ENCODE assay signal across 13 cellular contexts in the genomic region with DNA sequence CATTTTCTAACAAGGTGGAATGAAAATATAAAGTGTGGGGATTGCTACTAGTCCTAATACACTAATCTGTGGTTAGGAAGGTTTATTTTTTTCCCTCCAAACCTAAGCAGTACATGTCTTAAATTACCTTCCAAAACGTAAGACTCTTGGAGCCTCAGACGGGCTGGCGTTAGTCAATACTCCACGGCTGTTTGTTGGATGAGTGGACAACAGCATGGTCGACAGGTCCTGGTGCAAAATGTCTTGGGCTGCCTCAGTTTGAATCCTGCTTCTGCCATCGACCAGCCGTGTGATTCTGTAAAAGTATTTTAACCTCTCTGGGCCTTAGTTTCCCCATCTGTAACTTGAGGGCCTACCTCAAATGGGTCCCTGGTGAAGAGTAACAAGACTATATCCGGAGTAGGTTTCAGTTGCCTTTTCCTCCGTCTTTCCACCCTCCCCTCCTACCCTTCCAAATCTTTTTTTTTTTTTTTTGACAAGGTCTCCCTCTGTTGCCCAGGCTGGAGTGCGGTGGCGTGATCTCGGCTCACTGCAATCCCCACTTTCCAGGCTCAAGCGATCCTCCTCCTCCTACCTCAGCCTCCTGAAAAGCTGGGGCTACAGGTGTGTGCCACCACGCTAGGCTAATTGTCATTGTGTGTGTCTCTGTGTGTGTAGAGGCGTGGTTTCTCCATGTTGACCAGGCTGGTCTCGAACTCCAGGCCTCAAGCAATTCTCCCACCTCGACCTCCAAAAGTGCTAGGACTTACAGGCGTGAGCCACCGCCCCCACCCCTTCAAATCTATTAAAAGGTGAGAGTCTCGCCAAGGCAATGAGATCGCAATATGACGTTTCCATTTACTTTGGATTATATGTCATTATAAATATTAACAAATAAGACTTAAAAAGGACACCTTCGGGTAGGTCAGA. TPM values are rescaled to one million over a fixed set of nuclear protein-coding genes. Genes with fewer than 3 reads are reported as not detected.
A peak's percentile ranks its signal among the peaks of the same experiment; 100 is the strongest.
DNase-seq lines count a peak whose midpoint lies in the region; ATAC-seq and TF ChIP-seq lines count a peak whose summit lies in the region.
"Had no signal": no experiment of that assay in that cellular context is flagged by ENCODE, and none has a peak within 500 bp of the region (broad histone marks: within the 10 kb centered on the region; RNA-seq: fewer than 3 reads in every experiment).

No MANE protein-coding gene starts in this region.

- no peaks in the 10 kb centered on the region; the same call in 1 of the 2 replicates for H4K20me1 ChIP-seq in DND-41 (ENCODE audit: insufficient read depth, low read length)
- no peaks in the 10 kb centered on the region for H4K20me1 ChIP-seq in osteoblast (ENCODE audit: insufficient read depth, low read length)

- DNase-seq in DND-41 (no peak), Peyer's patch (peak in 2 of 3 donors; percentile 12 to 37), foreskin melanocyte (peak; percentile 8), osteoblast (ENCODE audit: insufficient read length, low spot score, missing footprints) (peak; percentile 66), EL (no peak), NCI-H2196 treated with DMSO at 0.1 percent for 48 hours (lab: John Stamatoyannopoulos, UW; ENCODE audit: unreplicated experiment) (no peak), HuH-7 (ENCODE audit: low spot score) (no peak)

- H3K27ac ChIP-seq in DND-41 (ENCODE audit: low read length) (no peak overlapping the region), Peyer's patch (no peak overlapping the region), osteoblast (ENCODE audit: low read depth, low read length) (no peak overlapping the region)

- H3K4me3 ChIP-seq in DND-41 (ENCODE audit: low read depth in 1 of 2, low read length in 2 of 2) (no peak overlapping the region), Peyer's patch (no peak overlapping the region), osteoblast (ENCODE audit: insufficient read depth, low read length) (peak overlapping the region; percentile 30)

- H3K9ac ChIP-seq in DND-41 (ENCODE audit: low read depth, low read length) = no peak overlapping the region

- H3K4me1 ChIP-seq in DND-41 (ENCODE audit: insufficient read depth, low read length) = peaks cover 3% of the 10 kb centered on the region; the same call in 1 of the 2 replicates
- no peaks in the 10 kb centered on the region for H3K4me1 ChIP-seq in Peyer's patch
- H3K4me1 ChIP-seq in osteoblast (ENCODE audit: insufficient read depth, low read length) = no peaks in the 10 kb centered on the region

- H3K36me3 ChIP-seq in DND-41 (ENCODE audit: insufficient read depth, low read length) (no peaks in the 10 kb centered on the region), Peyer's patch (no peaks in the 10 kb centered on the region), osteoblast (ENCODE audit: insufficient read depth, low read length) (no peaks in the 10 kb centered on the region)

- H3K4me2 ChIP-seq in DND-41 (ENCODE audit: insufficient read depth, low read length) (0 out of 2 replicates have a peak overlapping the region, but pooled peaks have one; percentile 2), osteoblast (ENCODE audit: insufficient read depth, low read length) (peak overlapping the region; percentile 57)

- H2AFZ ChIP-seq in DND-41 (ENCODE audit: low read depth, low read length) = 0 out of 2 replicates have a peak overlapping the region, but pooled peaks have one; percentile 51
- H2AFZ ChIP-seq in osteoblast (ENCODE audit: low read length) = peak overlapping the region; percentile 70

- H3K9me3 ChIP-seq in DND-41 (ENCODE audit: insufficient read depth, low read length, severe bottlenecking) (no peaks in the 10 kb centered on the region), Peyer's patch (no peaks in the 10 kb centered on the region), osteoblast (ENCODE audit: low read depth, low read length) (no peaks in the 10 kb centered on the region)

- no peak for TF ChIP-seq POLR2A in Peyer's patch (IDR thresholded peaks at IDR 0.05)

- peaks cover 9% of the 10 kb centered on the region for H3K27me3 ChIP-seq in DND-41 (ENCODE audit: insufficient read depth, low read length, poor library complexity)
- H3K27me3 ChIP-seq in Peyer's patch = no peaks in the 10 kb centered on the region
- peaks cover 4% of the 10 kb centered on the region for H3K27me3 ChIP-seq in osteoblast (ENCODE audit: insufficient read depth, low read length)

- H3K79me2 ChIP-seq in DND-41 (ENCODE audit: insufficient read depth, low read length) (no peaks in the 10 kb centered on the region), osteoblast (ENCODE audit: insufficient read depth, low read length) (no peaks in the 10 kb centered on the region)

- TF ChIP-seq CTCF in DND-41 (IDR thresholded peaks at IDR 0.05; ENCODE audit: borderline replicate concordance, extremely low read depth, low read length, poor library complexity, severe bottlenecking) = no peak
- TF ChIP-seq CTCF in Peyer's patch (IDR thresholded peaks at IDR 0.05) = no peak
- no peak for TF ChIP-seq CTCF in osteoblast (IDR thresholded peaks at IDR 0.05; ENCODE audit: extremely low read depth, low read depth, low read length)

- ATAC-seq in DND-41 (ENCODE audit: insufficient read depth, low read depth) (no peak), GM19467 (IDR thresholded peaks at IDR 0.05; ENCODE audit: unreplicated experiment) (no peak)

RNA-seq across cellular contexts. Expression of a gene that starts 5.8 kb away (rescaled TPM):
- total RNA-seq in Peyer's patch (not detected), osteoblast (not detected in 2 replicates)
- total RNA-seq: activated naive CD8-positive, alpha-beta T cell treated with anti-CD3 and anti-CD28 coated beads for 36 hours; cerebellum; LHCN-M2; myocyte; renal cortical epithelial cell had no signal

RNA-seq across cellular contexts. Expression of a gene that starts 38.3 kb away (rescaled TPM):
- total RNA-seq in Peyer's patch = 10 to 100 TPM in 1 of 4 donors, 1 to 10 TPM in 3; 4.2 to 29.7 (median 6.1) TPM
- total RNA-seq in osteoblast = not detected in 2 replicates
- total RNA-seq: LHCN-M2 had no signal

Comparison
In these comparisons a context has a peak if more than half of its experiments do, and no peak if none do; other contexts are left out.
1. DNase-seq: peak in Peyer's patch (2 of 3), foreskin melanocyte (single experiment) and osteoblast (single experiment); none in DND-41 (single experiment), EL (single experiment), NCI-H2196 treated with DMSO at 0.1 percent for 48 hours (single experiment) and HuH-7 (single experiment).